In genomic region chr3:112633757-112634156, GRCh38 we compare ENCODE assay signal across 1 cellular context.
TF ChIP-seq lines count a peak whose summit lies in the region.

No MANE protein-coding gene starts in this region.

TF ChIP-seq in WTC11, 78 proteins besides CTCF, POLR2A, EP300 and RAD21 (continued from another document):
- TF ChIP-seq ZNF281 (CRISPR knock-in tag; IDR thresholded peaks at IDR 0.05) (no peak), ESRRA (CRISPR knock-in tag; IDR thresholded peaks at IDR 0.05; ENCODE audit: borderline replicate concordance) (no peak), ATF3 (CRISPR knock-in tag; conservative IDR thresholded peaks at IDR 0.05) (no peak)
TF ChIP-seq in WTC11: peak in this region for 0.
